In genomic region chr11:93767018-93767417, GRCh38 we compare ENCODE assay signal across 22 cellular contexts.
"Had no signal": no experiment of that assay in that cellular context is flagged by ENCODE, and none has a peak within 500 bp of the region (broad histone marks: within the 10 kb centered on the region; RNA-seq: fewer than 3 reads in every experiment).

No MANE protein-coding gene starts in this region.

- H3K4me1 ChIP-seq: esophagus squamous epithelium, psoas muscle had no signal

- H3K9me3 ChIP-seq: esophagus squamous epithelium, mucosa of descending colon, psoas muscle, thoracic aorta, transverse colon had no signal

- H3K4me3 ChIP-seq: esophagus squamous epithelium, mucosa of descending colon, psoas muscle, skin epidermis, thoracic aorta, transverse colon had no signal

- H3K36me3 ChIP-seq: thoracic aorta had no signal

- DNase-seq: effector memory CD8-positive, alpha-beta T cell; esophagus squamous epithelium; foreskin fibroblast; kidney; left cardiac atrium; left ventricle myocardium superior; mammary epithelial cell; mucosa of descending colon; naive thymus-derived CD8-positive, alpha-beta T cell; psoas muscle; retina; stimulated activated CD4-positive, alpha-beta T cell treated with anti-CD3 and anti-CD28 coated beads, Interleukin-2, amount 100 ng/mL, for 24 hours; stimulated activated CD4-positive, alpha-beta T cell treated with anti-CD3 and anti-CD28 coated beads, Interleukin-4, amount 100 ng/mL, for 4 hours; stimulated activated naive B cell treated with anti-CD40 and anti-IgM and Interleukin-4, amounts not matched to agents 10 μg/mL and 1 μg/mL and 100 μg/mL, for 72 hours; stimulated activated naive CD8-positive, alpha-beta T cell treated with anti-CD3 and anti-CD28 coated beads, Interleukin-15, amount 100 ng/mL, for 72 hours; substantia nigra; transverse colon had no signal

- H3K27ac ChIP-seq: epithelial cell of prostate, esophagus squamous epithelium, neutrophil, psoas muscle, skin epidermis, thoracic aorta, transverse colon had no signal

- ATAC-seq: effector memory CD8-positive, alpha-beta T cell; left cardiac atrium; left ventricle myocardium superior; mucosa of descending colon; naive thymus-derived CD8-positive, alpha-beta T cell; psoas muscle; sciatic nerve; stimulated activated naive B cell treated with anti-CD40 and anti-IgM and Interleukin-4, amounts not matched to agents 10 μg/mL and 1 μg/mL and 100 μg/mL, for 72 hours; stimulated activated naive CD8-positive, alpha-beta T cell treated with anti-CD3 and anti-CD28 coated beads, Interleukin-15, amount 100 ng/mL, for 72 hours had no signal

- H3K27me3 ChIP-seq: esophagus squamous epithelium, neutrophil, transverse colon had no signal

- FAIRE-seq: kidney had no signal
